Comparison of ENCODE assay signal across 2 cellular contexts in genomic region chr4:31193516-31193915, GRCh38.
TF ChIP-seq lines count a peak whose summit lies in the region.

No MANE protein-coding gene starts in this region.

TF ChIP-seq in HCT116, 20 proteins besides CTCF, POLR2A, EP300 and RAD21:
- TF ChIP-seq SRF (IDR thresholded peaks at IDR 0.05; ENCODE audit: low read depth) = no peak
- no peak for TF ChIP-seq CEBPB (IDR thresholded peaks at IDR 0.05; ENCODE audit: low read depth)
- TF ChIP-seq ZBTB33 (IDR thresholded peaks at IDR 0.05; ENCODE audit: extremely low read depth, insufficient replicate concordance, low read length) = no peak
- no peak for TF ChIP-seq CBX3 (IDR thresholded peaks at IDR 0.05; ENCODE audit: low read depth)
- no peak for TF ChIP-seq YY1 (IDR thresholded peaks at IDR 0.05; ENCODE audit: extremely low read depth, insufficient replicate concordance, low read depth, low read length)
- TF ChIP-seq ELF1 (IDR thresholded peaks at IDR 0.05; ENCODE audit: borderline replicate concordance, low read depth) = no peak
- no peak for TF ChIP-seq ATF3 (IDR thresholded peaks at IDR 0.05)
- TF ChIP-seq EZH2phosphoT487 (IDR thresholded peaks at IDR 0.05; ENCODE audit: borderline replicate concordance) = no peak
- no peak for TF ChIP-seq JUND (IDR thresholded peaks at IDR 0.05)
- no peak for TF ChIP-seq ZFX (IDR thresholded peaks at IDR 0.05)
- TF ChIP-seq ZNF274 (IDR thresholded peaks at IDR 0.05; ENCODE audit: low read depth, low read length) = no peak
- no peak for TF ChIP-seq SIN3A (IDR thresholded peaks at IDR 0.05; ENCODE audit: low read depth)
- no peak for TF ChIP-seq REST (IDR thresholded peaks at IDR 0.05; ENCODE audit: low read depth)
- no peak for TF ChIP-seq POLR2AphosphoS5 (IDR thresholded peaks at IDR 0.05; ENCODE audit: low read depth, low read length)
- no peak for TF ChIP-seq MAX (IDR thresholded peaks at IDR 0.05)
- no peak for TF ChIP-seq TCF7L2 (IDR thresholded peaks at IDR 0.05; ENCODE audit: borderline replicate concordance, extremely low read depth, insufficient read depth, insufficient read length)
- no peak for TF ChIP-seq EZH2 (IDR thresholded peaks at IDR 0.05)
- TF ChIP-seq SP1 (IDR thresholded peaks at IDR 0.05; ENCODE audit: low read depth) = no peak
- no peak for TF ChIP-seq EGR1 (IDR thresholded peaks at IDR 0.05; ENCODE audit: low read depth)

TF ChIP-seq in endothelial cell of umbilical vein, 7 proteins besides CTCF, POLR2A, EP300 and RAD21:
- no peak for TF ChIP-seq FOS (IDR thresholded peaks at IDR 0.05; ENCODE audit: borderline replicate concordance, insufficient read depth, low read length)
- TF ChIP-seq GATA2 (IDR thresholded peaks at IDR 0.05; ENCODE audit: insufficient read depth, insufficient read length, low read depth, low read length) = no peak
- no peak for TF ChIP-seq MAX (IDR thresholded peaks at IDR 0.05; ENCODE audit: insufficient read depth, insufficient read length)
- TF ChIP-seq JUN (IDR thresholded peaks at IDR 0.05; ENCODE audit: borderline replicate concordance, insufficient read depth, insufficient read length, low read depth) = no peak
- TF ChIP-seq EZH2 (IDR thresholded peaks at IDR 0.05; ENCODE audit: borderline replicate concordance, low read depth, low read length, severe bottlenecking) = no peak
- no peak for TF ChIP-seq POLR2AphosphoS5 (IDR thresholded peaks at IDR 0.05; ENCODE audit: insufficient read depth, low read depth, low read length)
- TF ChIP-seq MYC (IDR thresholded peaks at IDR 0.05; ENCODE audit: low read depth, low read length) = no peak
